Comparison of ENCODE assay signal across 29 cellular contexts in the genomic region with DNA sequence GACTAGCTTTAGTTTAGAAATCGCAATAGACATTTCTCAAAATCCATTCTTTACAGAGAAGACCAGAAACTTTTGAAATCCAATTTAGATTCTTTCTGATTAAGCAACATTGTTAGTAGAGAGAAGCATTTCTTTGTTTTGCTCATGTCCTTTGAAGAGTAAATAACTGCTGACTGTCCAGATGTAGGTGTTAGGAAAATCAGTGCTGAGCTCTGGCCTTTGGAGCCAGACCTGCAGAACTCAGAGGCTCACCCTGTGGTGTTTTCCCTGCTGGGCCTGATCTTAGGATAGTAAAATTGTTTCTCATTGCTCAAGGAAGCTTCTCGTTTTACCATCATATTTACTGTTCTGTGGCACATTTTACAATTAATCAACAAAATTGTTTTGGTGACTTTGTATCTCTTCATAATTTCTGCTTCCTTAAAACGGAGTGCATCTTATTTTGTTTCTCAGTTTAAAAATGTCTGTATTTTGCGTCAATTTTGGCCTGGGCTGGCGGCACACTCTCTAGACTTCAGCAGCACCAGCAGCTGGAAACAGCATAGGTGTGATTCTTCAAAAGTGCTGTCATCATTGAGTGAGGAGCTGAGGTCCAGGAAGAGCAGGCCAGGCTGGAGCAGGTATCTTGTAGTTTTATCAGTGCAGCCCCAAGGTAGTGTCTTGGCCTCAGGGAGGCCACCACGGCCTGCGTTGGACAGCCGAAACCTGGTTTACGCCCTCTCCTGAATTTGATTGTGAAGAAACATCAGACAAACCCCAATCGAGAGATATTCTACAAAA.
"Had no signal": no experiment of that assay in that cellular context is flagged by ENCODE, and none has a peak within 500 bp of the region (broad histone marks: within the 10 kb centered on the region; RNA-seq: fewer than 3 reads in every experiment).

No MANE protein-coding gene starts in this region.

- H3K4me1 Mint-ChIP-seq: mesothelial cell of epicardium, nephron progenitor cell had no signal

- DNase-seq: heart left ventricle; hypothalamus; islet precursor cell; left ventricle myocardium superior; lower lobe of right lung; mammary epithelial cell; mesendoderm; naive B cell; natural killer cell; nephron progenitor cell; occipital lobe; stimulated activated CD4-positive, alpha-beta T cell treated with anti-CD3 and anti-CD28 coated beads, Interleukin-12 subunit alpha, Interleukin-12 subunit beta, amount 100 ng/mL, for 4 hours; stimulated activated CD4-positive, alpha-beta T cell treated with anti-CD3 and anti-CD28 coated beads, Interleukin-15, amount 100 ng/mL, for 24 hours; stimulated activated CD4-positive, alpha-beta T cell treated with anti-CD3 and anti-CD28 coated beads, Interleukin-2, amount 100 ng/mL, for 24 hours; stimulated activated CD4-positive, alpha-beta T cell treated with anti-CD3 and anti-CD28 coated beads, Interleukin-4, amount 100 ng/mL, for 1 hour; stimulated activated naive CD4-positive, alpha-beta T cell; tibial artery; upper lobe of left lung had no signal

- H3K9me3 Mint-ChIP-seq: mesothelial cell of epicardium; natural killer cell; nephron progenitor cell; neural progenitor cell; stimulated activated naive CD8-positive, alpha-beta T cell treated with anti-CD3 and anti-CD28 coated beads, Interleukin-15, Interleukin-2, amounts not matched to agents 100 ng/mL and 50 ng/mL, for 24 hours had no signal

- H3K36me3 Mint-ChIP-seq: mesothelial cell of epicardium, naive B cell, natural killer cell, neural progenitor cell had no signal

- H3K4me3 Mint-ChIP-seq: mesothelial cell of epicardium; naive B cell; natural killer cell; nephron progenitor cell; neural progenitor cell; stimulated activated naive CD8-positive, alpha-beta T cell treated with anti-CD3 and anti-CD28 coated beads, Interleukin-15, Interleukin-2, amounts not matched to agents 100 ng/mL and 50 ng/mL, for 24 hours had no signal

- H3K27ac ChIP-seq: heart left ventricle, lower lobe of right lung, neural progenitor cell, neutrophil, right atrium auricular region, skin epidermis, suprapubic skin, thoracic aorta, tibial artery, upper lobe of left lung, vagina had no signal

- ATAC-seq: heart left ventricle, left ventricle myocardium superior, lower lobe of right lung, natural killer cell, sciatic nerve had no signal

- H3K4me3 ChIP-seq: heart left ventricle, lower lobe of right lung, neural progenitor cell, right atrium auricular region, skin epidermis, suprapubic skin, thoracic aorta, tibial artery, upper lobe of left lung, vagina had no signal

- H3K9me3 ChIP-seq: heart left ventricle, lower lobe of right lung, neutrophil, right atrium auricular region, suprapubic skin, thoracic aorta, tibial artery, upper lobe of left lung, vagina had no signal

- H3K27me3 ChIP-seq: right atrium auricular region, suprapubic skin, tibial artery, upper lobe of left lung, vagina had no signal

- H3K4me1 ChIP-seq: lower lobe of right lung, right atrium auricular region, suprapubic skin, tibial artery, upper lobe of left lung, vagina had no signal

- H3K36me3 ChIP-seq: heart left ventricle, lower lobe of right lung, neural progenitor cell, neutrophil, right atrium auricular region, suprapubic skin, thoracic aorta, tibial artery, upper lobe of left lung, vagina had no signal

- H3K9ac ChIP-seq: neural progenitor cell had no signal

- H3K4me2 ChIP-seq: neural progenitor cell had no signal

- H3K27ac Mint-ChIP-seq: mesothelial cell of epicardium; naive B cell; natural killer cell; nephron progenitor cell; neural progenitor cell; progenitor cell of endocrine pancreas; stimulated activated naive CD8-positive, alpha-beta T cell treated with anti-CD3 and anti-CD28 coated beads, Interleukin-15, Interleukin-2, amounts not matched to agents 100 ng/mL and 50 ng/mL, for 24 hours had no signal

- H2AFZ ChIP-seq: neural progenitor cell had no signal
